ENCODE assay signal across 1 cellular context in genomic region chr5:56116599-56117131, GRCh38.
TF ChIP-seq lines count a peak whose summit lies in the region.

No MANE protein-coding gene starts in this region.

TF ChIP-seq in HepG2, 621 proteins besides CTCF, POLR2A, EP300 and RAD21 (continued from another document and continues in another):
- TF ChIP-seq PPARG (CRISPR knock-in tag; conservative IDR thresholded peaks at IDR 0.05) = peak; percentile 86
- TF ChIP-seq ZNF367 (CRISPR knock-in tag; IDR thresholded peaks at IDR 0.05; ENCODE audit: borderline replicate concordance) = no peak
- TF ChIP-seq ZC3H4 (CRISPR knock-in tag; IDR thresholded peaks at IDR 0.05; ENCODE audit: borderline replicate concordance) = no peak
- TF ChIP-seq NFKBIZ (CRISPR knock-in tag; IDR thresholded peaks at IDR 0.05) = peak; percentile 76; the same call in 1 of the 2 replicates
- no peak for TF ChIP-seq ZNF101 (CRISPR knock-in tag; IDR thresholded peaks at IDR 0.05; ENCODE audit: borderline replicate concordance, low read depth)
- TF ChIP-seq ZNF572 (CRISPR knock-in tag; IDR thresholded peaks at IDR 0.05) = no peak
- peak; percentile 49 for TF ChIP-seq CBX1 (IDR thresholded peaks at IDR 0.05; ENCODE audit: low read depth)
- peak; percentile 80 for TF ChIP-seq PHF21A (CRISPR knock-in tag; IDR thresholded peaks at IDR 0.05)
- no peak for TF ChIP-seq NONO (IDR thresholded peaks at IDR 0.05)
- no peak; the same call in 1 of the 2 replicates for TF ChIP-seq NONO (CRISPR knock-in tag; conservative IDR thresholded peaks at IDR 0.05)
- TF ChIP-seq CREB1 (IDR thresholded peaks at IDR 0.05) = 0 out of 2 replicates have a peak, but pooled peaks have one; percentile 3
- no peak for TF ChIP-seq CREB1 (CRISPR knock-in tag; IDR thresholded peaks at IDR 0.05)
- TF ChIP-seq ZKSCAN8 (CRISPR knock-in tag; IDR thresholded peaks at IDR 0.05; ENCODE audit: borderline replicate concordance) = 0 out of 2 replicates have a peak, but pooled peaks have one; percentile 44
- no peak for TF ChIP-seq FOXA1 (IDR thresholded peaks at IDR 0.05)
- TF ChIP-seq FOXA1 (CRISPR knock-in tag; IDR thresholded peaks at IDR 0.05) = peak; percentile 35
- TF ChIP-seq ZKSCAN5 (CRISPR knock-in tag; IDR thresholded peaks at IDR 0.05) = no peak
- TF ChIP-seq ZNF431 (CRISPR knock-in tag; IDR thresholded peaks at IDR 0.05; ENCODE audit: borderline replicate concordance, low read depth) = peak; percentile 39; the same call in 1 of the 2 replicates
- no peak for TF ChIP-seq E2F2 (CRISPR knock-in tag; IDR thresholded peaks at IDR 0.05; ENCODE audit: borderline replicate concordance)
- no peak for TF ChIP-seq STAT6 (CRISPR knock-in tag; IDR thresholded peaks at IDR 0.05; ENCODE audit: borderline replicate concordance)
- TF ChIP-seq REL (CRISPR knock-in tag; conservative IDR thresholded peaks at IDR 0.05) = no peak
- 0 out of 2 replicates have a peak, but pooled peaks have one; percentile 60 for TF ChIP-seq ZNF800 (CRISPR knock-in tag; IDR thresholded peaks at IDR 0.05)
- TF ChIP-seq DNMT3B (CRISPR knock-in tag; conservative IDR thresholded peaks at IDR 0.05) = 0 out of 2 replicates have a peak, but pooled peaks have one; percentile 63
- no peak for TF ChIP-seq TERF1 (CRISPR knock-in tag; IDR thresholded peaks at IDR 0.05)
- peak; percentile 31; the same call in 1 of the 2 replicates for TF ChIP-seq ZNF121 (CRISPR knock-in tag; IDR thresholded peaks at IDR 0.05)
- TF ChIP-seq BORCS8-MEF2B (CRISPR knock-in tag; IDR thresholded peaks at IDR 0.05) = 0 out of 2 replicates have a peak, but pooled peaks have one; percentile 43
- TF ChIP-seq PRMT3 (CRISPR knock-in tag; IDR thresholded peaks at IDR 0.05; ENCODE audit: borderline replicate concordance, low read depth) = no peak
- TF ChIP-seq MIXL1 (CRISPR knock-in tag; IDR thresholded peaks at IDR 0.05) = 0 out of 2 replicates have a peak, but pooled peaks have one; percentile 18
- no peak for TF ChIP-seq ZFAT (CRISPR knock-in tag; conservative IDR thresholded peaks at IDR 0.05)
- no peak; the same call in 1 of the 2 replicates for TF ChIP-seq ELF3 (CRISPR knock-in tag; IDR thresholded peaks at IDR 0.05)
- TF ChIP-seq ZNF549 (CRISPR knock-in tag; IDR thresholded peaks at IDR 0.05) = no peak
- TF ChIP-seq ZNF704 (CRISPR knock-in tag; IDR thresholded peaks at IDR 0.05; ENCODE audit: borderline replicate concordance) = no peak
- no peak for TF ChIP-seq NFAT5 (CRISPR knock-in tag; IDR thresholded peaks at IDR 0.05)
- no peak for TF ChIP-seq NFIC (IDR thresholded peaks at IDR 0.05; ENCODE audit: low read length)
- no peak for TF ChIP-seq ZNF780A (CRISPR knock-in tag; IDR thresholded peaks at IDR 0.05)
- TF ChIP-seq HIC2 (CRISPR knock-in tag; IDR thresholded peaks at IDR 0.05; ENCODE audit: low read depth) = no peak
- TF ChIP-seq ZNF17 (CRISPR knock-in tag; IDR thresholded peaks at IDR 0.05) = no peak
- peak; percentile 40; the same call in 1 of the 2 replicates for TF ChIP-seq PITX1 (CRISPR knock-in tag; IDR thresholded peaks at IDR 0.05)
- peak; percentile 85 for TF ChIP-seq ZNF556 (CRISPR knock-in tag; IDR thresholded peaks at IDR 0.05; ENCODE audit: borderline replicate concordance)
- peak; percentile 82 for TF ChIP-seq MEF2D (CRISPR knock-in tag; IDR thresholded peaks at IDR 0.05)
- no peak for TF ChIP-seq TSC22D2 (CRISPR knock-in tag; IDR thresholded peaks at IDR 0.05; ENCODE audit: borderline replicate concordance)
- peak; percentile 20; the same call in 1 of the 2 replicates for TF ChIP-seq YEATS2 (CRISPR knock-in tag; IDR thresholded peaks at IDR 0.05; ENCODE audit: borderline replicate concordance)
- TF ChIP-seq MAFG (CRISPR knock-in tag; IDR thresholded peaks at IDR 0.05) = no peak
- no peak for TF ChIP-seq ZXDC (CRISPR knock-in tag; IDR thresholded peaks at IDR 0.05)
